Comparison of ENCODE assay signal across 22 cellular contexts in the genomic region with DNA sequence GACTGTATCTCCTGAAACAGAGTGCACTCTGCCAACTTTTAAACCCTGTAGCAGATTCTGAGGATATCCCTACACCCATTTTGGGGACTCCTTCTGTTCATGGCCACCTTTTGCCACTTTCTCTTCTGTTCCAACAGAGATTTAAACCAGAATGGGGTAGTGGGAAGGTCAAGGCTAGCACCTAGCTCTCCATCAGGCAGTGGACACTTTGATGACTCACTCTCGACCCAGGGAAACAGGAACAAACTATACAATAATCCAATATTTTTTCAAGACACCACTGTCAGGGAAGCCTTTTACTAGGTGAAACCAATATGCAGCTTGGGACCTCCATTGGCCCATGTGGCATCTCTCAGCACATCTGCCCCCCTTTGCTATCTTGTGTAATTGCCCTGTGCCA.
DNase-seq lines count a peak whose midpoint lies in the region; ATAC-seq and TF ChIP-seq lines count a peak whose summit lies in the region.
"Had no signal": no experiment of that assay in that cellular context is flagged by ENCODE, and none has a peak within 500 bp of the region (broad histone marks: within the 10 kb centered on the region; RNA-seq: fewer than 3 reads in every experiment).

No MANE protein-coding gene starts in this region.

- H3K27me3 Mint-ChIP-seq in T-helper 17 cell (no peaks in the 10 kb centered on the region), glutamatergic neuron (ENCODE audit: unreplicated experiment) (peaks cover 5% of the 10 kb centered on the region)

- H3K9me3 ChIP-seq in T-helper 17 cell (ENCODE audit: control insufficient read depth, low read length, poor library complexity, severe bottlenecking) = no peaks in the 10 kb centered on the region
- no peaks in the 10 kb centered on the region for H3K9me3 ChIP-seq in stomach smooth muscle (ENCODE audit: control insufficient read depth in 2 of 2, low read length in 2 of 2)
- H3K9me3 ChIP-seq in tibial artery = no peaks in the 10 kb centered on the region
- H3K9me3 ChIP-seq: A549, SJSA1 had no signal

- no peak overlapping the region for H3K9ac ChIP-seq in stomach smooth muscle (ENCODE audit: low read length in 2 of 2)

- peaks cover 27% of the 10 kb centered on the region for H3K4me1 ChIP-seq in stomach smooth muscle (ENCODE audit: control insufficient read depth, insufficient read depth, low read length)
- peaks cover 0 to 55% (median 31%) of the 10 kb centered on the region in 4 donors for H3K4me1 ChIP-seq in tibial artery
- H3K4me1 ChIP-seq: A549 had no signal

- H3K36me3 Mint-ChIP-seq in T-helper 17 cell (ENCODE audit: low read depth) (peaks cover 8% of the 10 kb centered on the region), glutamatergic neuron (ENCODE audit: unreplicated experiment) (peaks cover 16% of the 10 kb centered on the region)

- H3K36me3 ChIP-seq in stomach smooth muscle (ENCODE audit: control insufficient read depth in 2 of 2, insufficient read depth in 2 of 2, low read length in 2 of 2) (peaks cover 11 to 12% of the 10 kb centered on the region in 2 donors), tibial artery (peaks cover 12 to 14% (median 13%) of the 10 kb centered on the region in 3 donors)

- no peaks in the 10 kb centered on the region for H3K27me3 ChIP-seq in stomach smooth muscle (ENCODE audit: control insufficient read depth in 1 of 2, insufficient read depth in 2 of 2, low read length in 2 of 2)
- no peaks in the 10 kb centered on the region for H3K27me3 ChIP-seq in tibial artery
- H3K27me3 ChIP-seq: SJSA1 had no signal

- H3K27ac Mint-ChIP-seq in T-helper 17 cell (peak overlapping the region; percentile 42), glutamatergic neuron (ENCODE audit: unreplicated experiment) (peak overlapping the region; percentile 77)
- H3K27ac Mint-ChIP-seq: CD8-positive, alpha-beta T cell had no signal

- DNase-seq in NCI-H2171 (lab: John Stamatoyannopoulos, UW) (peak; percentile 23), T-helper 17 cell (no peak), glutamatergic neuron (no peak), tibial artery (no peak), NCI-H510A treated with DMSO at 0.1 percent for 48 hours (lab: John Stamatoyannopoulos, UW) (no peak)
- DNase-seq: AML-193; CD8-positive, alpha-beta T cell; DMS 273 treated with DMSO at 0.1 percent for 48 hours; H9; Kasumi-1; NCI-H2029 treated with DMSO at 0.1 percent for 48 hours; NCI-H524 treated with DMSO at 0.1 percent for 48 hours; NCI-H774; PC-9 had no signal

- intact Hi-C loops in tibial artery (cut with DNase I; ENCODE audit: low total_unique reads) = no loop called here

- no peak overlapping the region for H3K4me3 ChIP-seq in stomach smooth muscle (ENCODE audit: low read length in 2 of 2)
- H3K4me3 ChIP-seq in tibial artery = no peak overlapping the region
- H3K4me3 ChIP-seq: A549, GM23338, K562, PC-9, SJSA1 had no signal

- no peaks in the 10 kb centered on the region for H3K9me3 Mint-ChIP-seq in glutamatergic neuron (ENCODE audit: unreplicated experiment)
- H3K9me3 Mint-ChIP-seq: CD8-positive, alpha-beta T cell; GM23338; H9 had no signal

- TF ChIP-seq CTCF in glutamatergic neuron (IDR thresholded peaks at IDR 0.05; ENCODE audit: partially characterized antibody, unreplicated experiment) = no peak
- no peak for TF ChIP-seq CTCF in tibial artery (IDR thresholded peaks at IDR 0.05)

- H3K4me1 Mint-ChIP-seq in T-helper 17 cell (peaks cover 24% of the 10 kb centered on the region), glutamatergic neuron (ENCODE audit: low read depth, unreplicated experiment) (peaks cover 29% of the 10 kb centered on the region)
- H3K4me1 Mint-ChIP-seq: H9 had no signal

- no peak for ATAC-seq in T-helper 17 cell
- ATAC-seq in GM18867 (IDR thresholded peaks at IDR 0.05; ENCODE audit: unreplicated experiment) = no peak
- ATAC-seq: A549; CD8-positive, alpha-beta T cell; GM23338; K562; Right ventricle myocardium inferior had no signal

- H3K27ac ChIP-seq in stomach smooth muscle (ENCODE audit: low read length) = peak overlapping the region; percentile 24
- peak overlapping the region in 1 of 2 donors; percentile 64 for H3K27ac ChIP-seq in tibial artery
- H3K27ac ChIP-seq: A549, C4-2B, PC-9, SJSA1 had no signal

- no peak overlapping the region for H3K4me3 Mint-ChIP-seq in T-helper 17 cell
- H3K4me3 Mint-ChIP-seq in glutamatergic neuron (ENCODE audit: unreplicated experiment) = peak overlapping the region; percentile 13
- H3K4me3 Mint-ChIP-seq: CD8-positive, alpha-beta T cell; GM23338; H9 had no signal
